ENCODE assay signal across 8 cellular contexts in the genomic region with DNA sequence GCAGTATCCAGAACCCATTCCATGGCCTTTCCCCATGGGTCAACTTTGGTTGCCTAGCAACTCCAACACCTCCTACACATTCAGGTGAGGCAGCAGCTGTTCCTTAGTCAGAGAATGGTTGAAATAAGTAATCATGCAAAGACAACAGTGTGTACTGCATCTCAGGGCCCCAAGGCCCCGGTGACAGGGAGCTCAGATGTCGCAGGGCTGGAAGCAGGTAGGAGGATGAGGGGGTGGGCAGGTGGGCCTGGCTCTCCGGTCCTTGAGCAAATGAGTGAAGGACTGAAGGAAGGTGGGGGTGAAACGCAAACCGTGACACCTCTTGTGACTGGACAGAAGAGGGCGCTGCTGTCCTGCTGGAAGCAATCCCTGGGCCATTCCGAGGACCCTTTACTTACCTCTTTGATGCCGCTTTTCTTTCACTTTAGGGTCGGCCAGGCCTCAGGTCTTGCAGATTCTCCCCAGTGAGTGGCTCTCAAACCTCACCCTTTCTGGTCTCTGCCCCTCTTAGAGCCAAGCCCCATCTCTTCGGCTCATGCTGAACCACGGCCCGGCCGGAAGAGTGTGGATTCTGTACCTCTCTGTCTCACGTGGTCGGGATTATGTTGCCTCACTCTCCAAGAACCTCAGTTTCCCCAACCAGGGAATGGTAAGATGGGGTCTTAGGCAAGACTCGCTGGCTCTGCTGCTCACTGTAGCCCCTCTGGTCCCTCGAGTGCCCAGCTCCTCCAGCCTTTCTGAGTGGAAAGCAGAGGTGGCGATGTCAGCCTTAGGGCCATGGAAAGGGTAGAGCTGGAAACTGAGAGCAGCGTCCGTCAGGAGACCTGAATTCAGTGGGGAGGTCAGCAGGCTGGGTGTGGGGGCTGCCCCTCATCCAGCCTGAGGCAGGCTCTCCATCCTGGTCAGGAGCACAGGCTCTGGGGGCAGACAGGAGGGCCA. TPM values are rescaled to one million over a fixed set of nuclear protein-coding genes. Genes with fewer than 3 reads are reported as not detected.
DNase-seq lines count a peak whose midpoint lies in the region; TF ChIP-seq lines count a peak whose summit lies in the region.

No MANE protein-coding gene starts in this region.

- TF ChIP-seq POLR2A in esophagus squamous epithelium (IDR thresholded peaks at IDR 0.05) (no peak), tibial nerve (IDR thresholded peaks at IDR 0.05) (no peak)

- peaks cover 5% of the 10 kb centered on the region for H3K27me3 Mint-ChIP-seq in neural progenitor cell (ENCODE audit: insufficient read depth, low read depth)

- H2AFZ ChIP-seq in neural progenitor cell (replicated peaks), result peak overlapping the region; percentile 69

- H3F3A ChIP-seq in neural progenitor cell (ENCODE audit: low read depth), result no peaks in the 10 kb centered on the region

- DNase-seq in BE2C (peak; percentile 77), HAP-1 (ENCODE audit: low spot score in 2 of 2) (peak; percentile 63 to 74), NCI-H82 treated with DMSO at 0.1 percent for 48 hours (lab: John Stamatoyannopoulos, UW; ENCODE audit: unreplicated experiment) (peak; percentile 59), esophagus squamous epithelium (lab: John Stamatoyannopoulos, UW) (no peak), neural progenitor cell (ENCODE audit: low spot score) (peak; percentile 83), tibial nerve (ENCODE audit: low spot score in 2 of 2) (no peak), NCI-H128 (lab: John Stamatoyannopoulos, UW; ENCODE audit: unreplicated experiment) (no peak)
- DNase-seq in activated CD8-positive, alpha-beta memory T cell treated with anti-CD3 and anti-CD28 coated beads, Interleukin-2, amount 50 U/mL, for 4 hours, result peak; percentile 39

- no peak overlapping the region for H3K4me2 ChIP-seq in neural progenitor cell

- H3K4me3 Mint-ChIP-seq in neural progenitor cell, result no peak overlapping the region

- no peaks in the 10 kb centered on the region for H3K79me2 ChIP-seq in neural progenitor cell (ENCODE audit: low read depth)

- no peaks in the 10 kb centered on the region for H3K9me3 Mint-ChIP-seq in neural progenitor cell

- H3K36me3 Mint-ChIP-seq in neural progenitor cell, result no peaks in the 10 kb centered on the region

- 0 out of 2 replicates have a peak, but pooled peaks cover 3% of the 10 kb centered on the region for H3K27me3 ChIP-seq in BE2C
- H3K27me3 ChIP-seq in HAP-1 (ENCODE audit: low read depth), result 0 out of 2 replicates have a peak, but pooled peaks cover 8% of the 10 kb centered on the region
- H3K27me3 ChIP-seq in esophagus squamous epithelium, result peaks cover 0 to 84% (median 0%) of the 10 kb centered on the region in 4 donors
- H3K27me3 ChIP-seq in neural progenitor cell, result peaks cover 48% of the 10 kb centered on the region
- H3K27me3 ChIP-seq in tibial nerve, result no peaks in the 10 kb centered on the region

- no peak overlapping the region for H3K27ac Mint-ChIP-seq in neural progenitor cell

- no peak for TF ChIP-seq EP300 in tibial nerve (IDR thresholded peaks at IDR 0.05)

- in situ Hi-C loops in HAP-1 (cut with MboI; ENCODE audit: low sequenced_read_pairs), result loop anchor here (10.0 kb wide), 2 partner anchors 90 to 260 kb away; no protein-coding TSS in a partner anchor

- 12 to 24% methylated on average over 14 to 15 of the region's 20 CpGs for WGBS in esophagus squamous epithelium, 2 donors
- 26 to 34% methylated on average over 19 to 20 of the region's 20 CpGs for WGBS in tibial nerve, 2 donors

- H3K9me3 ChIP-seq in BE2C (no peaks in the 10 kb centered on the region), HAP-1 (no peaks in the 10 kb centered on the region), esophagus squamous epithelium (no peaks in the 10 kb centered on the region), neural progenitor cell (ENCODE audit: low read depth) (no peaks in the 10 kb centered on the region), tibial nerve (no peaks in the 10 kb centered on the region)

- peak; percentile 90 for TF ChIP-seq CTCF in BE2C (IDR thresholded peaks at IDR 0.05; ENCODE audit: low read depth, low read length)
- peak in 5 of 6 experiments; percentile 30 to 66 (median 49) for TF ChIP-seq CTCF in esophagus squamous epithelium (IDR thresholded peaks at IDR 0.05)
- peak; percentile 86 for TF ChIP-seq CTCF in neural progenitor cell (IDR thresholded peaks at IDR 0.05)
- peak; percentile 47 to 78 (median 60) for TF ChIP-seq CTCF in tibial nerve (IDR thresholded peaks at IDR 0.05)

- H3K9ac ChIP-seq in neural progenitor cell, result no peak overlapping the region

- H4K20me1 ChIP-seq in neural progenitor cell (ENCODE audit: low read depth), result no peaks in the 10 kb centered on the region

- H3K4me3 ChIP-seq in BE2C (ENCODE audit: low read depth, low read length), result peak overlapping the region; percentile 23
- H3K4me3 ChIP-seq in HAP-1, result no peak overlapping the region
- H3K4me3 ChIP-seq in esophagus squamous epithelium, result no peak overlapping the region
- no peak overlapping the region for H3K4me3 ChIP-seq in neural progenitor cell
- peak overlapping the region in 1 of 4 donors; percentile 21 for H3K4me3 ChIP-seq in tibial nerve

- no peaks in the 10 kb centered on the region for H3K4me1 Mint-ChIP-seq in neural progenitor cell

- intact Hi-C loops in esophagus squamous epithelium (cut with DNase I), result loop anchor here (5.0 to 10.0 kb wide), 2 partner anchors 93 to 250 kb away; no protein-coding TSS in a partner anchor

- H3K4me1 ChIP-seq in BE2C (no peaks in the 10 kb centered on the region), HAP-1 (no peaks in the 10 kb centered on the region), esophagus squamous epithelium (peaks cover 0 to 10% (median 0%) of the 10 kb centered on the region in 3 donors), neural progenitor cell (no peaks in the 10 kb centered on the region), tibial nerve (peaks cover 0 to 27% (median 2%) of the 10 kb centered on the region in 4 donors)

- H3K36me3 ChIP-seq in BE2C (no peaks in the 10 kb centered on the region), HAP-1 (replicated peaks) (no peaks in the 10 kb centered on the region), esophagus squamous epithelium (no peaks in the 10 kb centered on the region), neural progenitor cell (no peaks in the 10 kb centered on the region), tibial nerve (no peaks in the 10 kb centered on the region)

- no peak overlapping the region for H3K27ac ChIP-seq in esophagus squamous epithelium
- H3K27ac ChIP-seq in neural progenitor cell, result no peak overlapping the region
- H3K27ac ChIP-seq in tibial nerve, result peak overlapping the region in 1 of 4 donors; percentile 4

RNA-seq across cellular contexts. Expression of a gene that starts 5.6 kb away (rescaled TPM):
- not detected for polyA plus RNA-seq in BE2C (2012; ENCODE audit: insufficient read depth, insufficient read length, low read depth)
- total RNA-seq in esophagus squamous epithelium (not detected), neural progenitor cell (ENCODE audit: low replicate concordance) (not detected in 2 replicates), tibial nerve (not detected)

Comparison
In these comparisons a context has a peak if more than half of its experiments do, and no peak if none do; other contexts are left out.
1. DNase-seq: peak in BE2C (single experiment), HAP-1 (2 of 2), NCI-H82 treated with DMSO at 0.1 percent for 48 hours (single experiment), activated CD8-positive, alpha-beta memory T cell treated with anti-CD3 and anti-CD28 coated beads, Interleukin-2, amount 50 U/mL, for 4 hours (single experiment) and neural progenitor cell (single experiment); none in esophagus squamous epithelium (single experiment), tibial nerve (0 of 2) and NCI-H128 (single experiment).
2. Peak in every context shown above with its lines, with median percentiles within 50 percentile points of each other: CTCF ChIP-seq.